8 cellular contexts compared by ENCODE assay signal in genomic region chr2:101698419-101699190, GRCh38.
DNase-seq lines count a peak whose midpoint lies in the region; ATAC-seq lines count a peak whose summit lies in the region.

No MANE protein-coding gene starts in this region.

- DNase-seq in NCI-H2171 treated with DMSO at 0.1 percent for 48 hours (lab: John Stamatoyannopoulos, UW) = peak; percentile 53
- DNase-seq in NCI-H2171 (lab: John Stamatoyannopoulos, UW) = no peak
- DNase-seq in NCI-H1092 (lab: John Stamatoyannopoulos, UW) = peak; percentile 12
- DNase-seq in T47D (ENCODE audit: low read depth in 1 of 2, low spot score in 1 of 2) = peak; percentile 38 to 52
- peak; percentile 53 for DNase-seq in medulla oblongata (ENCODE audit: extremely low spot score)
- no peak for DNase-seq in cortex of kidney (lab: John Stamatoyannopoulos, UW)

- H3K27me3 Mint-ChIP-seq in stimulated activated memory B cell treated with anti-CD40 and anti-IgM and Interleukin-4, amounts not matched to agents 10 μg/mL and 1 μg/mL and 100 μg/mL, for 72 hours = no peaks in the 10 kb centered on the region

- H3K4me1 Mint-ChIP-seq in stimulated activated memory B cell treated with anti-CD40 and anti-IgM and Interleukin-4, amounts not matched to agents 10 μg/mL and 1 μg/mL and 100 μg/mL, for 72 hours = peaks cover 24% of the 10 kb centered on the region

- H3K4me3 Mint-ChIP-seq in stimulated activated memory B cell treated with anti-CD40 and anti-IgM and Interleukin-4, amounts not matched to agents 10 μg/mL and 1 μg/mL and 100 μg/mL, for 72 hours = no peak overlapping the region

- ATAC-seq in HG03139 (IDR thresholded peaks at IDR 0.05; ENCODE audit: unreplicated experiment) = no peak
- ATAC-seq in stimulated activated memory B cell treated with anti-CD40 and anti-IgM and Interleukin-4, amounts not matched to agents 10 μg/mL and 1 μg/mL and 100 μg/mL, for 72 hours = no peak

- peaks cover 20% of the 10 kb centered on the region for H3K36me3 Mint-ChIP-seq in stimulated activated memory B cell treated with anti-CD40 and anti-IgM and Interleukin-4, amounts not matched to agents 10 μg/mL and 1 μg/mL and 100 μg/mL, for 72 hours

- peaks cover 7% of the 10 kb centered on the region for H3K9me3 Mint-ChIP-seq in stimulated activated memory B cell treated with anti-CD40 and anti-IgM and Interleukin-4, amounts not matched to agents 10 μg/mL and 1 μg/mL and 100 μg/mL, for 72 hours

- no peak overlapping the region for H3K27ac Mint-ChIP-seq in stimulated activated memory B cell treated with anti-CD40 and anti-IgM and Interleukin-4, amounts not matched to agents 10 μg/mL and 1 μg/mL and 100 μg/mL, for 72 hours

- in situ Hi-C loops in T47D (cut with HindIII; ENCODE audit: low pct_unique_long_range_greater_than_20kb, low sequenced_read_pairs) = no loop called here

Comparison
In these comparisons a context has a peak if more than half of its experiments do, and no peak if none do; other contexts are left out.
1. DNase-seq: peak in NCI-H2171 treated with DMSO at 0.1 percent for 48 hours (single experiment), NCI-H1092 (single experiment), T47D (2 of 2) and medulla oblongata (single experiment); none in NCI-H2171 (single experiment) and cortex of kidney (single experiment).